Comparison of ENCODE assay signal across 8 cellular contexts in the genomic region with DNA sequence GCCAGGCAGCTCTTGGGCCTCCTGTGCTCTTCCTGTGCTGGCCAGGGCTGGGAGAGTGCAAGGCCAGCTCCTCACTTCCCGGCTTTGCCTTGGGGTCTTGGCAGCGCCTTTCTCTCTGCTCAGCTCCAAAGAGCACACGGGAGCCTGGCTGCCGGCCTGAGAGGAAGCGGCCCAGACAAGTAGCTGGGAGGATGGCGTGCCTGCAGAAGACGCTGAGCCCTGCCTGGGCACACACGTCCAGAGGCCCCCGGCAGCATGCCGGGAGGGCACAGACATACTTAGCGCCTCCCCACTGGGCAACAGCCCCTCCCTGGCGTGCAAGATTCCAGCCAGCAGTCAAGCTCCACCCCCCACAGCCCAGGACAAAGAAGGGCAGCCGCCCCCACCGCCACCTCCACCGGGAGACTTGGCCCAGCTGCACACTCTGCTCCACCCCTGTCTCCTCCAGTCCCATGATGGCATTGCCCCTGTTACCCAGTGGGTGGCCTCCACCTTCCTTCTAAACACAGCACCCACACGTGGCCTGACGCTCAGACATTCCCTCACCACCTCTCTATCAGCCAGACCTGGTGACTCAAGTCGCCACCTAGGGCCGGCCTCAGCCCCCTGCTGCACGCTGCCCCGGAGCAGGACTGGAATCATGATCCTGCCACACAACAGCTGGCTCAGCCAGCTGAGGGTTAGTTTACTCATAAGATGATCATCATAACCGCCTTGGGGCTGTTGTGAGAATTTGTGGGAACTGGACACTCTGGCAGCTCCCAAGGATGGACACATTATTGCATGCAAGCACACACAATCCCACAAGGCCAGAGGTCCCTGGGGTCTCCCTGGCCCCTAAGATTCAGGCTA. TPM values are rescaled to one million over a fixed set of nuclear protein-coding genes. Genes with fewer than 3 reads are reported as not detected.
DNase-seq lines count a peak whose midpoint lies in the region; ATAC-seq and TF ChIP-seq lines count a peak whose summit lies in the region.

No MANE protein-coding gene starts in this region.

- H3K36me3 Mint-ChIP-seq in activated T-cell treated with anti-CD3 and anti-CD28 coated beads, Interleukin-2, amount 50 U/mL, for 72 hours (ENCODE audit: insufficient read depth in 2 of 2): no peaks in the 10 kb centered on the region
- no peaks in the 10 kb centered on the region for H3K36me3 Mint-ChIP-seq in naive thymus-derived CD8-positive, alpha-beta T cell
- H3K36me3 Mint-ChIP-seq in type B pancreatic cell: no peaks in the 10 kb centered on the region

- H3K9me3 Mint-ChIP-seq in activated T-cell treated with anti-CD3 and anti-CD28 coated beads, Interleukin-2, amount 50 U/mL, for 72 hours: no peaks in the 10 kb centered on the region
- no peaks in the 10 kb centered on the region for H3K9me3 Mint-ChIP-seq in naive thymus-derived CD8-positive, alpha-beta T cell
- H3K9me3 Mint-ChIP-seq in type B pancreatic cell: no peaks in the 10 kb centered on the region

- ATAC-seq in DND-41 (ENCODE audit: insufficient read depth, low read depth): peak; percentile 70
- peak; percentile 80 for ATAC-seq in HG02678 (IDR thresholded peaks at IDR 0.05; ENCODE audit: unreplicated experiment)
- peak; percentile 80 to 87 for ATAC-seq in activated T-cell treated with anti-CD3 and anti-CD28 coated beads, Interleukin-2, amount 50 U/mL, for 72 hours (replicated peaks in 1 of 2)
- peak; percentile 92 to 96 for ATAC-seq in naive thymus-derived CD8-positive, alpha-beta T cell
- no peak for ATAC-seq in GM18870 (IDR thresholded peaks at IDR 0.05; ENCODE audit: unreplicated experiment)

- H3K79me2 ChIP-seq in DND-41 (ENCODE audit: insufficient read depth, low read length): no peaks in the 10 kb centered on the region

- DNase-seq in DND-41: no peak
- DNase-seq in NCI-H82 (lab: John Stamatoyannopoulos, UW): peak; percentile 83
- peak; percentile 24 to 56 for DNase-seq in activated T-cell treated with anti-CD3 and anti-CD28 coated beads, Interleukin-2, amount 50 U/mL, for 72 hours
- DNase-seq in fibroblast of gingiva (ENCODE audit: low read depth): peak; percentile 93
- peak in 7 of 10 donors; percentile 13 to 74 (median 32) for DNase-seq in naive thymus-derived CD8-positive, alpha-beta T cell
- no peak for DNase-seq in type B pancreatic cell (ENCODE audit: extremely low spot score, unreplicated experiment)

- H3K27ac Mint-ChIP-seq in activated T-cell treated with anti-CD3 and anti-CD28 coated beads, Interleukin-2, amount 50 U/mL, for 72 hours: no peak overlapping the region
- peak overlapping the region in 6 of 10 donors; percentile 13 to 84 (median 39) for H3K27ac Mint-ChIP-seq in naive thymus-derived CD8-positive, alpha-beta T cell
- H3K27ac Mint-ChIP-seq in type B pancreatic cell: peak overlapping the region; percentile 80

- no peak overlapping the region for H3K27ac ChIP-seq in DND-41 (ENCODE audit: low read length)

- H3K4me1 Mint-ChIP-seq in activated T-cell treated with anti-CD3 and anti-CD28 coated beads, Interleukin-2, amount 50 U/mL, for 72 hours (ENCODE audit: low read depth): peaks cover 15% of the 10 kb centered on the region
- peaks cover 9 to 16% (median 14%) of the 10 kb centered on the region in 4 donors for H3K4me1 Mint-ChIP-seq in naive thymus-derived CD8-positive, alpha-beta T cell
- peaks cover 38% of the 10 kb centered on the region for H3K4me1 Mint-ChIP-seq in type B pancreatic cell (ENCODE audit: unreplicated experiment)

- H4K20me1 ChIP-seq in DND-41 (ENCODE audit: insufficient read depth, low read length): no peaks in the 10 kb centered on the region

- H3K4me3 Mint-ChIP-seq in activated T-cell treated with anti-CD3 and anti-CD28 coated beads, Interleukin-2, amount 50 U/mL, for 72 hours: peak overlapping the region in 1 of 2 donors; percentile 43
- H3K4me3 Mint-ChIP-seq in naive thymus-derived CD8-positive, alpha-beta T cell: peak overlapping the region in 8 of 10 donors; percentile 34 to 69 (median 42)
- peak overlapping the region; percentile 80 for H3K4me3 Mint-ChIP-seq in type B pancreatic cell

- no peak overlapping the region for H3K4me2 ChIP-seq in DND-41 (ENCODE audit: insufficient read depth, low read length)

- H3K27me3 ChIP-seq in DND-41 (ENCODE audit: insufficient read depth, low read length, poor library complexity): no peaks in the 10 kb centered on the region

- TF ChIP-seq CTCF in DND-41 (IDR thresholded peaks at IDR 0.05; ENCODE audit: borderline replicate concordance, extremely low read depth, low read length, poor library complexity, severe bottlenecking) (peak; percentile 41), type B pancreatic cell (conservative IDR thresholded peaks at IDR 0.05) (peak; percentile 58)

- no peak overlapping the region for H3K9ac ChIP-seq in DND-41 (ENCODE audit: low read depth, low read length)

- POLR2A ChIA-PET in naive thymus-derived CD8-positive, alpha-beta T cell (lab: Charles Lee): interaction anchor here (1.3 to 3.0 kb wide), 2 partner anchors 31 to 37 kb away, joined by 4 to 9 read pairs; no protein-coding TSS in a partner anchor

- H3K4me3 ChIP-seq in DND-41 (ENCODE audit: low read depth in 1 of 2, low read length in 2 of 2): no peak overlapping the region

- H3K36me3 ChIP-seq in DND-41 (ENCODE audit: insufficient read depth, low read length): no peaks in the 10 kb centered on the region

- no peaks in the 10 kb centered on the region for H3K4me1 ChIP-seq in DND-41 (ENCODE audit: insufficient read depth, low read length)

- H3K27me3 Mint-ChIP-seq in activated T-cell treated with anti-CD3 and anti-CD28 coated beads, Interleukin-2, amount 50 U/mL, for 72 hours (ENCODE audit: low read depth): no peaks in the 10 kb centered on the region
- H3K27me3 Mint-ChIP-seq in naive thymus-derived CD8-positive, alpha-beta T cell: peaks cover 0 to 3% (median 0%) of the 10 kb centered on the region in 5 donors
- H3K27me3 Mint-ChIP-seq in type B pancreatic cell: peaks cover 14% of the 10 kb centered on the region

- no peak overlapping the region for H2AFZ ChIP-seq in DND-41 (ENCODE audit: low read depth, low read length)

- H3K9me3 ChIP-seq in DND-41 (ENCODE audit: insufficient read depth, low read length, severe bottlenecking): no peaks in the 10 kb centered on the region

RNA-seq across cellular contexts. Expression of gene SGCA, which starts 12.4 kb away (rescaled TPM):
- total RNA-seq in activated T-cell treated with anti-CD3 and anti-CD28 coated beads, Interleukin-2, amount 50 U/mL, for 72 hours: 1 to 10 TPM; 1.7 to 2.3 TPM
- total RNA-seq in naive thymus-derived CD8-positive, alpha-beta T cell: not detected
- polyA plus RNA-seq in naive thymus-derived CD8-positive, alpha-beta T cell: under 1 TPM in 1 of 3 donors, not detected in 2; 0.71 TPM
- total RNA-seq in type B pancreatic cell (ENCODE audit: low replicate concordance): 0.72 TPM in 1 of 2 replicates, not detected in the other

RNA-seq across cellular contexts. Expression of gene COL1A1, which starts 23.2 kb away (rescaled TPM):
- 10 to 100 TPM in 1 of 2 donors, 1 to 10 TPM in 1; 9.8 to 10.3 TPM for total RNA-seq in activated T-cell treated with anti-CD3 and anti-CD28 coated beads, Interleukin-2, amount 50 U/mL, for 72 hours
- under 1 TPM; 0.44 to 0.83 TPM for total RNA-seq in naive thymus-derived CD8-positive, alpha-beta T cell
- not detected for polyA plus RNA-seq in naive thymus-derived CD8-positive, alpha-beta T cell
- total RNA-seq in type B pancreatic cell (ENCODE audit: low replicate concordance): 31.0 and 201 TPM in 2 replicates

RNA-seq across cellular contexts. Expression of gene PPP1R9B, which starts 27.7 kb away (rescaled TPM):
- total RNA-seq in activated T-cell treated with anti-CD3 and anti-CD28 coated beads, Interleukin-2, amount 50 U/mL, for 72 hours: 100 to 1,000 TPM; 111 to 128 TPM
- 10 to 100 TPM; 82.8 to 83.6 TPM for total RNA-seq in naive thymus-derived CD8-positive, alpha-beta T cell
- polyA plus RNA-seq in naive thymus-derived CD8-positive, alpha-beta T cell: under 1 TPM; 0.29 to 0.84 (median 0.67) TPM
- 45.6 and 51.5 TPM in 2 replicates for total RNA-seq in type B pancreatic cell (ENCODE audit: low replicate concordance)

RNA-seq across cellular contexts. Expression of gene SAMD14, which starts 48.2 kb away (rescaled TPM):
- total RNA-seq in activated T-cell treated with anti-CD3 and anti-CD28 coated beads, Interleukin-2, amount 50 U/mL, for 72 hours: 1 to 10 TPM; 3.3 to 6.9 TPM
- total RNA-seq in naive thymus-derived CD8-positive, alpha-beta T cell: under 1 TPM in 1 of 2 experiments, not detected in 1; 0.30 TPM
- not detected for polyA plus RNA-seq in naive thymus-derived CD8-positive, alpha-beta T cell
- total RNA-seq in type B pancreatic cell (ENCODE audit: low replicate concordance): 2.2 and 14.1 TPM in 2 replicates

Comparison
In these comparisons a context has a peak if more than half of its experiments do, and no peak if none do; other contexts are left out.
1. DNase-seq: peak in NCI-H82 (single experiment), activated T-cell treated with anti-CD3 and anti-CD28 coated beads, Interleukin-2, amount 50 U/mL, for 72 hours (2 of 2), fibroblast of gingiva (single experiment) and naive thymus-derived CD8-positive, alpha-beta T cell (7 of 10); none in DND-41 (single experiment) and type B pancreatic cell (single experiment).